ENCODE assay signal across 19 cellular contexts in the genomic region with DNA sequence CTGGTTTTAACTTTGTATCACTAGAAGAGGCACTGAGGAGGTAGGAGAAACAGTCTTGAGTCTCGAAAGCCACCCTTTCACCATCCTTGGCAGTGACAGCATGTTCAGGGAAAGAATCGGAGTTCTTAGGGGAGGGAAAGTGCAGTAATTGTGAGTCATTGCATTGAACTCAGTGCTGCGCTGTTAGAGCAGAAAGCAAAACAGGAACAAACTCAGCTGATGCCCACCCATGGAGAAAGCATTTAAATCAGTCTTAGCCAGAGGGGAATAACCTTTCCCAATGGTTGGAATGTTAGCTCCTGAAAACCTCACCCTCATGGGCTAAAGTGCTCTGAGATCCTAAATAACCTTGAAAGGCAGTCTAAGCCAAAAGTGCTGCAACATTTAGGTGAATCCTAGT.
DNase-seq lines count a peak whose midpoint lies in the region; ATAC-seq and TF ChIP-seq lines count a peak whose summit lies in the region.
"Had no signal": no experiment of that assay in that cellular context is flagged by ENCODE, and none has a peak within 500 bp of the region (broad histone marks: within the 10 kb centered on the region; RNA-seq: fewer than 3 reads in every experiment).

No MANE protein-coding gene starts in this region.

- no peak overlapping the region for H3K27ac ChIP-seq in GM23338 (ENCODE audit: low read depth)
- no peak overlapping the region for H3K27ac ChIP-seq in neural progenitor cell

- TF ChIP-seq CTCF in GM23338 (conservative IDR thresholded peaks at IDR 0.05; ENCODE audit: low read depth in 2 of 2), result no peak
- no peak for TF ChIP-seq CTCF in epithelial cell of proximal tubule (conservative IDR thresholded peaks at IDR 0.05; ENCODE audit: low read depth, low read length)
- no peak for TF ChIP-seq CTCF in neural progenitor cell (IDR thresholded peaks at IDR 0.05)

- H3K4me1 ChIP-seq in GM23338 (ENCODE audit: insufficient read depth) (no peaks in the 10 kb centered on the region), neural progenitor cell (no peaks in the 10 kb centered on the region)

- no peak for ATAC-seq in GM23338
- ATAC-seq in HG02981 (IDR thresholded peaks at IDR 0.05; ENCODE audit: unreplicated experiment), result no peak
- ATAC-seq: Panc1, Right ventricle myocardium inferior had no signal

- H3K4me3 ChIP-seq in GM23338, result no peak overlapping the region
- no peak overlapping the region for H3K4me3 ChIP-seq in epithelial cell of proximal tubule (ENCODE audit: low read depth, low read length)
- no peak overlapping the region for H3K4me3 ChIP-seq in neural progenitor cell

- no peak overlapping the region for H3K4me3 Mint-ChIP-seq in GM23338
- no peak overlapping the region for H3K4me3 Mint-ChIP-seq in neural progenitor cell
- H3K4me3 Mint-ChIP-seq: CD4-positive, alpha-beta T cell had no signal

- H2AFZ ChIP-seq in GM23338, result peak overlapping the region; percentile 29
- no peak overlapping the region for H2AFZ ChIP-seq in neural progenitor cell (replicated peaks)

- DNase-seq in GM23338 (ENCODE audit: low spot score), result peak; percentile 22
- DNase-seq in T1000 (lab: John Stamatoyannopoulos, UW), result peak; percentile 11
- DNase-seq in epithelial cell of proximal tubule (ENCODE audit: low read depth), result peak; percentile 3
- DNase-seq in neural progenitor cell (ENCODE audit: low spot score), result peak; percentile 3
- DNase-seq in DMS114 treated with DMSO at 0.1 percent for 48 hours (lab: John Stamatoyannopoulos, UW; ENCODE audit: unreplicated experiment), result no peak
- DNase-seq in NCI-H187 (lab: John Stamatoyannopoulos, UW), result no peak
- DNase-seq in SIG-M5 (lab: John Stamatoyannopoulos, UW), result no peak
- DNase-seq: AML-193; CD4-positive, alpha-beta T cell; DND-41; H7; KBM-7; NCI-H1105; NCI-H1694 treated with DMSO at 0.1 percent for 48 hours; NCI-H446; SK-N-SH had no signal

- H3K9ac ChIP-seq in neural progenitor cell, result no peak overlapping the region
- H3K9ac ChIP-seq: SK-N-SH had no signal

- H3K9me2 ChIP-seq in GM23338 (ENCODE audit: insufficient read depth), result peaks cover 6% of the 10 kb centered on the region
- H3K9me2 ChIP-seq: SK-N-SH had no signal

- H3K27me3 ChIP-seq in GM23338 (ENCODE audit: insufficient read depth) (no peaks in the 10 kb centered on the region), neural progenitor cell (no peaks in the 10 kb centered on the region)

- H3K36me3 Mint-ChIP-seq in GM23338 (ENCODE audit: low read depth), result no peaks in the 10 kb centered on the region
- no peaks in the 10 kb centered on the region for H3K36me3 Mint-ChIP-seq in neural progenitor cell

- H4K20me1 ChIP-seq in GM23338 (replicated peaks; ENCODE audit: insufficient read depth) (no peaks in the 10 kb centered on the region), neural progenitor cell (ENCODE audit: low read depth) (no peaks in the 10 kb centered on the region)

- no peaks in the 10 kb centered on the region for H3K79me2 ChIP-seq in GM23338 (replicated peaks; ENCODE audit: insufficient read depth)
- H3K79me2 ChIP-seq in neural progenitor cell (ENCODE audit: low read depth), result no peaks in the 10 kb centered on the region

- H3K9me3 Mint-ChIP-seq in GM23338 (peaks cover 4% of the 10 kb centered on the region; the same call in 1 of the 3 replicates), neural progenitor cell (peaks cover 3% of the 10 kb centered on the region)

- H3K27me3 Mint-ChIP-seq in GM23338 (ENCODE audit: insufficient read depth, low read depth, poor library complexity) (no peaks in the 10 kb centered on the region), neural progenitor cell (ENCODE audit: insufficient read depth, low read depth) (no peaks in the 10 kb centered on the region)
- H3K27me3 Mint-ChIP-seq: CD4-positive, alpha-beta T cell had no signal

- no peaks in the 10 kb centered on the region for H3K36me3 ChIP-seq in GM23338 (ENCODE audit: insufficient read depth)
- no peaks in the 10 kb centered on the region for H3K36me3 ChIP-seq in neural progenitor cell

- H3F3A ChIP-seq in GM23338 (replicated peaks; ENCODE audit: low read depth) (no peaks in the 10 kb centered on the region), neural progenitor cell (ENCODE audit: low read depth) (no peaks in the 10 kb centered on the region)

- 0 out of 3 replicates have a peak, but pooled peaks cover 4% of the 10 kb centered on the region for H3K4me1 Mint-ChIP-seq in GM23338
- H3K4me1 Mint-ChIP-seq in neural progenitor cell, result peaks cover 3% of the 10 kb centered on the region

- H3K4me2 ChIP-seq in GM23338 (no peak overlapping the region), neural progenitor cell (no peak overlapping the region)
- H3K4me2 ChIP-seq: SK-N-SH had no signal

- H3K9me3 ChIP-seq in neural progenitor cell (ENCODE audit: low read depth), result no peaks in the 10 kb centered on the region

- H3K27ac Mint-ChIP-seq in GM23338, result no peak overlapping the region
- H3K27ac Mint-ChIP-seq in neural progenitor cell, result no peak overlapping the region
- H3K27ac Mint-ChIP-seq: CD4-positive, alpha-beta T cell had no signal

TF ChIP-seq in GM23338, 12 proteins besides CTCF, POLR2A, EP300 and RAD21:
- TF ChIP-seq NANOG (IDR thresholded peaks at IDR 0.05; ENCODE audit: borderline replicate concordance), result no peak
- TF ChIP-seq, protein P1, sequence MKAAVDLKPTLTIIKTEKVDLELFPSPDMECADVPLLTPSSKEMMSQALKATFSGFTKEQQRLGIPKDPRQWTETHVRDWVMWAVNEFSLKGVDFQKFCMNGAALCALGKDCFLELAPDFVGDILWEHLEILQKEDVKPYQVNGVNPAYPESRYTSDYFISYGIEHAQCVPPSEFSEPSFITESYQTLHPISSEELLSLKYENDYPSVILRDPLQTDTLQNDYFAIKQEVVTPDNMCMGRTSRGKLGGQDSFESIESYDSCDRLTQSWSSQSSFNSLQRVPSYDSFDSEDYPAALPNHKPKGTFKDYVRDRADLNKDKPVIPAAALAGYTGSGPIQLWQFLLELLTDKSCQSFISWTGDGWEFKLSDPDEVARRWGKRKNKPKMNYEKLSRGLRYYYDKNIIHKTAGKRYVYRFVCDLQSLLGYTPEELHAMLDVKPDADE (IDR thresholded peaks at IDR 0.05), result no peak
- no peak for TF ChIP-seq JUNB (IDR thresholded peaks at IDR 0.05; ENCODE audit: unreplicated experiment)
- no peak for TF ChIP-seq STAT1 (IDR thresholded peaks at IDR 0.05; ENCODE audit: unreplicated experiment)
- no peak for TF ChIP-seq ZNF331 (CRISPR knock-in tag; IDR thresholded peaks at IDR 0.05; ENCODE audit: low read depth)
- TF ChIP-seq CREB1 (CRISPR knock-in tag; IDR thresholded peaks at IDR 0.05; ENCODE audit: low read depth), result no peak
- TF ChIP-seq ZNF114 (CRISPR knock-in tag; IDR thresholded peaks at IDR 0.05), result no peak
- TF ChIP-seq EZH2 (IDR thresholded peaks at IDR 0.05; ENCODE audit: low read depth, unreplicated experiment), result no peak

Comparison
In these comparisons a context has a peak if more than half of its experiments do, and no peak if none do; other contexts are left out.
1. DNase-seq: peak in GM23338 (single experiment), T1000 (single experiment), epithelial cell of proximal tubule (single experiment) and neural progenitor cell (single experiment); none in DMS114 treated with DMSO at 0.1 percent for 48 hours (single experiment), NCI-H187 (0 of 2) and SIG-M5 (single experiment).